ENCODE assay signal across 1 cellular context in genomic region chrX:154014429-154015380, GRCh38.
TF ChIP-seq lines count a peak whose summit lies in the region.

No MANE protein-coding gene starts in this region.

TF ChIP-seq in K562, 482 proteins besides CTCF, POLR2A, EP300 and RAD21:
- peak; percentile 38 for TF ChIP-seq ZNF121 (CRISPR knock-in tag; conservative IDR thresholded peaks at IDR 0.05)
- no peak for TF ChIP-seq ZNF316 (IDR thresholded peaks at IDR 0.05)
- TF ChIP-seq BCOR (IDR thresholded peaks at IDR 0.05), result no peak
- TF ChIP-seq ZFP1 (CRISPR knock-in tag; IDR thresholded peaks at IDR 0.05), result no peak
- no peak for TF ChIP-seq ARID1B (IDR thresholded peaks at IDR 0.05)
- no peak for TF ChIP-seq ZNF165 (CRISPR knock-in tag; IDR thresholded peaks at IDR 0.05; ENCODE audit: borderline replicate concordance)
- TF ChIP-seq CBFB (CRISPR knock-in tag; IDR thresholded peaks at IDR 0.05), result no peak
